ENCODE assay signal across 18 cellular contexts in the genomic region with DNA sequence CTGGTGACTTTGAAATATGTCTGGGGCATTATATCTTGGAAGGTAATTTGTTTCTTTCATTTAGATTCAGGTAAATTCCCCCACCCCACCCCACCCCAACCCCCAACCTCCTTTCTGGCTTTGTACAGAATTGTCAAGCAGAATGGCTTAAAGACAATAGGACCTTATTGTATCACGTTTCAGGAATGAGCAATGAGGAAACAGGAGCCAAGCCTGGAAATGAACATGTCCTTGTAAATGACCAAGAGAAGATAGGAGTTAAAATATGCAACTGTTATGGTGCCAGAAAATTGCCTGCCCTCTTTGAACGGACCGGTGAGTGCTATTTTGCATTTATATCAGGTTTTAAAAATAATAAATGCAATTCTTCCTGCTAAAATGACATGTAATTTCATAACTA.
DNase-seq lines count a peak whose midpoint lies in the region; ATAC-seq and TF ChIP-seq lines count a peak whose summit lies in the region.
"Had no signal": no experiment of that assay in that cellular context is flagged by ENCODE, and none has a peak within 500 bp of the region (broad histone marks: within the 10 kb centered on the region; RNA-seq: fewer than 3 reads in every experiment).

No MANE protein-coding gene starts in this region.

- no peak for ATAC-seq in GM18909 (IDR thresholded peaks at IDR 0.05; ENCODE audit: poor library complexity, unreplicated experiment)
- ATAC-seq in GM21619 (IDR thresholded peaks at IDR 0.05; ENCODE audit: unreplicated experiment) = no peak
- ATAC-seq in HG03571 (IDR thresholded peaks at IDR 0.05; ENCODE audit: unreplicated experiment) = no peak
- ATAC-seq: activated CD8-positive, alpha-beta T cell treated with anti-CD3 and anti-CD28 coated beads, Interleukin-2, amount 10 ng/mL, durations not matched to agents 7 days and 5 days had no signal

- H3K36me3 ChIP-seq in colonic mucosa = no peaks in the 10 kb centered on the region
- H3K36me3 ChIP-seq: neutrophil, uterus had no signal

- no peaks in the 10 kb centered on the region for H3K27me3 ChIP-seq in colonic mucosa
- H3K27me3 ChIP-seq: neutrophil, uterus had no signal

- H3K9me3 ChIP-seq in colonic mucosa = no peaks in the 10 kb centered on the region
- H3K9me3 ChIP-seq: neutrophil, uterus had no signal

- peak overlapping the region; percentile 53 for H3K27ac ChIP-seq in colonic mucosa
- H3K27ac ChIP-seq: 22Rv1, neutrophil, uterus had no signal

- H3K4me3 ChIP-seq in colonic mucosa = no peak overlapping the region
- H3K4me3 ChIP-seq: lung, uterus had no signal

- H3K4me1 ChIP-seq in colonic mucosa = no peaks in the 10 kb centered on the region
- H3K4me1 ChIP-seq: uterus had no signal

- DNase-seq in DMS153 (lab: John Stamatoyannopoulos, UW) (peak; percentile 59), DMS153 treated with DMSO at 0.1 percent for 48 hours (lab: John Stamatoyannopoulos, UW; ENCODE audit: unreplicated experiment) (no peak), NCI-H2196 (lab: John Stamatoyannopoulos, UW; ENCODE audit: unreplicated experiment) (peak; percentile 42), colonic mucosa (peak; percentile 51), pons (ENCODE audit: low spot score) (peak; percentile 25)
- DNase-seq: activated CD8-positive, alpha-beta T cell treated with anti-CD3 and anti-CD28 coated beads, Interleukin-2, amount 10 ng/mL, durations not matched to agents 7 days and 5 days; activated naive CD4-positive, alpha-beta T cell; activated T-cell treated with anti-CD3 and anti-CD28 coated beads, Interleukin-2, amount 50 U/mL, for 1 hour; endodermal cell; NCI-H446; retina; uterus had no signal

- intact Hi-C loops in colonic mucosa (cut with DNase I) = loop anchor here (10.0 kb wide), 1 partner anchor 138 kb away; a partner anchor contains a TSS

- H3K9ac ChIP-seq in colonic mucosa (ENCODE audit: low read depth in 2 of 2, low read length in 2 of 2) = no peak overlapping the region

- TF ChIP-seq CTCF in colonic mucosa (IDR thresholded peaks at IDR 0.05) = no peak
